18 cellular contexts compared by ENCODE assay signal in the genomic region with DNA sequence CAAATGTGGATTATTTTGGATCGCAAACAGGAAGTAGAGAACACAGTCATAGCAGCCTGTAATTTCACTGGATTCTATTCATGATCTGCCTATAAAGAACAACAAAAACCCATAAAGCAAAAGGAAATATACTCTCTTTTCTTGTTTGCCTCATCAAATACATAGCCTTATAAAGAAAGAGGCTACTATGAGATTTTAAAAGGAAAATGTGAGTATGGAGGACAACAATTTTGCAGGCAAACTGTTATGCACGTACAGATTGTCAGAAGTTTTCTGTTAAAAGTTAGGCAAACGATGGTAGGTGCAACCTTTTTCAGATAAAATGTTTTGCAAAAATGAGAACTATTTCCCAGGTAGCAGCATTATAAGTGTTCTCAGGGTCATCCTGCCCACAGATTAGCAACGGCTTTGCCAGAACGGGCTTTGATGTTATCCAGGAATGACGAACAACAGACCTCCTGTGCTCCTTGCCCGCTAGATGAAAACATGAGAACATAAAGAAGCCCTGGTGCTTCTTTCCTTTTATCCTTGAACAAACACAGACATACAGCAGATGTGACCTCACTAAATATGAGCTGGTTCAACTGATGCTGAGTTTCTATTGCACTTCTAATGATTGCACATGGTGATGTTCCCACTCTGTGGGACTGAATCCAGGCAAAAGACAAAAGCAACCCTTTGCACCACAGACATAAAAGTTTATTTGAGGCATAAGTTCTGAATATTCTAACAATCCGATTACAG.
A peak's percentile ranks its signal among the peaks of the same experiment; 100 is the strongest.
DNase-seq lines count a peak whose midpoint lies in the region; FAIRE-seq and TF ChIP-seq lines count a peak whose summit lies in the region.
"Had no signal": no experiment of that assay in that cellular context is flagged by ENCODE, and none has a peak within 500 bp of the region (broad histone marks: within the 10 kb centered on the region; RNA-seq: fewer than 3 reads in every experiment).

No MANE protein-coding gene starts in this region.

- no peak overlapping the region for H3K23ac ChIP-seq in trophoblast cell (ENCODE audit: low read length)

- FAIRE-seq in GM12892 (lab: Jason Lieb, UNC): peak; percentile 48
- FAIRE-seq: H54 had no signal

- CTCF ChIA-PET in mammary epithelial cell (lab: Charles Lee; ENCODE audit: low non-redundant PET): no interaction called here

- H4K91ac ChIP-seq in trophoblast cell (ENCODE audit: low read depth, low read length): no peak overlapping the region

- H4K12ac ChIP-seq in trophoblast cell (ENCODE audit: low read depth, low read length): no peak overlapping the region

- H4K8ac ChIP-seq in trophoblast cell (ENCODE audit: low read depth, low read length): no peak overlapping the region

- H3K4me3 ChIP-seq in mammary epithelial cell (replicated peaks in 1 of 3; ENCODE audit: insufficient read depth in 1 of 3, low read depth in 2 of 3, low read length in 3 of 3) (no peak overlapping the region), trophoblast cell (ENCODE audit: low read depth, low read length) (no peak overlapping the region)
- H3K4me3 ChIP-seq: ascending aorta, vagina had no signal

- intact Hi-C loops in mammary epithelial cell (cut with micrococcal nuclease): no loop called here

- peaks cover 9% of the 10 kb centered on the region for H3K79me1 ChIP-seq in trophoblast cell (ENCODE audit: low read length)

- H3K79me2 ChIP-seq in mammary epithelial cell (ENCODE audit: insufficient read depth, low read length) (peaks cover 38% of the 10 kb centered on the region), trophoblast cell (ENCODE audit: control insufficient read depth, insufficient read depth, low read length, poor library complexity) (peaks cover 4% of the 10 kb centered on the region)

- 45% methylated on average over 8 of the region's 8 CpGs for WGBS in mammary epithelial cell (ENCODE audit: low coverage, missing lambda C conversion rate)
- no CpG with 5 or more reads among the region's 8 CpGs for WGBS in trophoblast cell (ENCODE audit: extremely low coverage, insufficient coverage, insufficient read length)

- no peaks in the 10 kb centered on the region for H3K27me3 ChIP-seq in mammary epithelial cell (ENCODE audit: insufficient read depth, low read length)
- no peaks in the 10 kb centered on the region for H3K27me3 ChIP-seq in trophoblast cell (ENCODE audit: insufficient read depth, low read length)
- H3K27me3 ChIP-seq: ascending aorta, vagina had no signal

- H2AK5ac ChIP-seq in trophoblast cell (ENCODE audit: low read length): no peak overlapping the region

- no peak overlapping the region for H3K14ac ChIP-seq in trophoblast cell (ENCODE audit: low read length)

- TF ChIP-seq CTCF in mammary epithelial cell (conservative IDR thresholded peaks at IDR 0.05 in 1 of 2, IDR thresholded peaks at IDR 0.05 in 1 of 2; ENCODE audit: extremely low read depth in 1 of 2, insufficient read depth in 1 of 2, low read depth in 1 of 2, low read length in 2 of 2): no peak

- H3K4me1 ChIP-seq in mammary epithelial cell (ENCODE audit: insufficient read depth, low read length) (peaks cover 54% of the 10 kb centered on the region), trophoblast cell (ENCODE audit: control insufficient read depth in 1 of 2, insufficient read depth in 2 of 2, low read length in 2 of 2) (peaks cover 8 to 16% of the 10 kb centered on the region in 2 experiments)
- H3K4me1 ChIP-seq: ascending aorta had no signal

- no peak overlapping the region for H3K18ac ChIP-seq in trophoblast cell (ENCODE audit: low read length)

- in situ Hi-C loops in mammary epithelial cell (cut with MboI; ENCODE audit: low sequenced_read_pairs in 2 of 2): no loop called here

- H3K4me2 ChIP-seq in mammary epithelial cell (ENCODE audit: insufficient read depth, low read depth, low read length) (peak overlapping the region; percentile 37), trophoblast cell (ENCODE audit: low read length) (peak overlapping the region; percentile 17)

- BruUV-seq in mammary epithelial cell (replicated peaks; lab: Mats Ljungman, UMichigan): no TSS peak

- H4K20me1 ChIP-seq in mammary epithelial cell (ENCODE audit: insufficient read depth, low read length): no peaks in the 10 kb centered on the region

- DNase-seq in GM12892 (ENCODE audit: insufficient read length) (no peak), NCI-H69 (lab: John Stamatoyannopoulos, UW) (peak; percentile 81), mammary epithelial cell (no peak), trophoblast cell (peak; percentile 40 to 74), NCI-H1694 (lab: John Stamatoyannopoulos, UW) (no peak), superior temporal gyrus (ENCODE audit: extremely low spot score) (no peak)
- no peak for DNase-seq in activated effector memory CD4-positive, alpha-beta T cell treated with anti-CD3 and anti-CD28 coated beads, Interleukin-2, amount 50 U/mL, for 16 hours
- DNase-seq: activated CD4-positive, CD25-positive, alpha-beta regulatory T cell treated with anti-CD3 and anti-CD28 coated beads, Interleukin-2, amount 50 U/mL, for 72 hours; effector CD4-positive, alpha-beta T cell; NCI-H1105; NCI-H524; nucleus accumbens; RPMI8226; stimulated activated naive CD4-positive, alpha-beta T cell treated with Interleukin-2 at 50 U/mL for 16 hours; T-helper 17 cell had no signal

- no peak overlapping the region for H2BK120ac ChIP-seq in trophoblast cell (ENCODE audit: insufficient read depth, low read length, poor library complexity)

- H3K9ac ChIP-seq in mammary epithelial cell (ENCODE audit: insufficient read depth, low read length): no peak overlapping the region
- no peak overlapping the region for H3K9ac ChIP-seq in trophoblast cell (ENCODE audit: low read length)

- H2AFZ ChIP-seq in mammary epithelial cell (ENCODE audit: low read depth, low read length) (peak overlapping the region; percentile 17), trophoblast cell (ENCODE audit: insufficient read depth, low read length, poor library complexity) (no peak overlapping the region)

- H3K9me3 ChIP-seq in mammary epithelial cell (replicated peaks; ENCODE audit: insufficient read depth, low read length): no peaks in the 10 kb centered on the region
- no peaks in the 10 kb centered on the region for H3K9me3 ChIP-seq in trophoblast cell (ENCODE audit: insufficient read depth, low read depth, low read length)
- H3K9me3 ChIP-seq: ascending aorta, vagina had no signal

- H3K4ac ChIP-seq in trophoblast cell (ENCODE audit: low read depth, low read length): no peak overlapping the region

- H3K36me3 ChIP-seq in mammary epithelial cell (ENCODE audit: insufficient read depth, low read length) (no peaks in the 10 kb centered on the region), trophoblast cell (ENCODE audit: control insufficient read depth in 1 of 2, insufficient read depth in 2 of 2, low read length in 2 of 2) (no peaks in the 10 kb centered on the region)
- H3K36me3 ChIP-seq: ascending aorta, vagina had no signal

- H3K27ac ChIP-seq in mammary epithelial cell (ENCODE audit: insufficient read depth, low read depth, low read length) (no peak overlapping the region), trophoblast cell (ENCODE audit: low read depth, low read length) (peak overlapping the region; percentile 66)
- H3K27ac ChIP-seq: ascending aorta, vagina had no signal

- dilution Hi-C loops in mammary epithelial cell (cut with HindIII; ENCODE audit: low sequenced_read_pairs): no loop called here

- no peak overlapping the region for H2BK5ac ChIP-seq in trophoblast cell (ENCODE audit: low read depth, low read length, poor library complexity)

- H2BK12ac ChIP-seq in trophoblast cell (ENCODE audit: low read length): no peak overlapping the region

- no peak for TF ChIP-seq POLR2A in GM12892 (IDR thresholded peaks at IDR 0.05; ENCODE audit: low read depth, low read length)

Comparison
In these comparisons a context has a peak if more than half of its experiments do, and no peak if none do; other contexts are left out.
1. DNase-seq: peak in NCI-H69 (single experiment) and trophoblast cell (2 of 2); none in GM12892 (single experiment), mammary epithelial cell (single experiment), NCI-H1694 (single experiment), superior temporal gyrus (single experiment) and activated effector memory CD4-positive, alpha-beta T cell treated with anti-CD3 and anti-CD28 coated beads, Interleukin-2, amount 50 U/mL, for 16 hours (single experiment).